12 cellular contexts compared by ENCODE assay signal in genomic region chr11:14544611-14545010, GRCh38. TPM values are rescaled to one million over a fixed set of nuclear protein-coding genes. Genes with fewer than 3 reads are reported as not detected.
A peak's percentile ranks its signal among the peaks of the same experiment; 100 is the strongest.
DNase-seq lines count a peak whose midpoint lies in the region; ATAC-seq, FAIRE-seq and TF ChIP-seq lines count a peak whose summit lies in the region.
"Had no signal": no experiment of that assay in that cellular context is flagged by ENCODE, and none has a peak within 500 bp of the region (broad histone marks: within the 10 kb centered on the region; RNA-seq: fewer than 3 reads in every experiment).

No MANE protein-coding gene starts in this region.

- H3K4me3 ChIP-seq in K562 (no peak overlapping the region), small intestine (ENCODE audit: low read depth in 1 of 2, low read length in 2 of 2) (no peak overlapping the region), lower leg skin (ENCODE audit: low read depth, poor library complexity, severe bottlenecking) (no peak overlapping the region), tibial artery (no peak overlapping the region)
- H3K4me3 ChIP-seq: colonic mucosa had no signal

- no peaks in the 10 kb centered on the region for H4K20me1 ChIP-seq in K562 (replicated peaks; ENCODE audit: control insufficient read depth, insufficient read depth, low read length)

- TF ChIP-seq RAD21 in K562 (CRISPR knock-in tag; conservative IDR thresholded peaks at IDR 0.05 in 1 of 2, IDR thresholded peaks at IDR 0.05 in 1 of 2): no peak

- no TSS peak for BruUV-seq in K562 (replicated peaks; lab: Mats Ljungman, UMichigan)

- H3K9me1 ChIP-seq in K562 (ENCODE audit: control insufficient read depth, insufficient read depth, low read length): no peaks in the 10 kb centered on the region

- no peak for TF ChIP-seq CTCF in K562 (IDR thresholded peaks at IDR 0.05 in 2 of 3, conservative IDR thresholded peaks at IDR 0.05 in 1 of 3; ENCODE audit: insufficient read depth in 2 of 3, low read depth in 1 of 3, low read length in 3 of 3)
- TF ChIP-seq CTCF in lower leg skin (IDR thresholded peaks at IDR 0.05): no peak
- no peak for TF ChIP-seq CTCF in tibial artery (IDR thresholded peaks at IDR 0.05)

- peak overlapping the region; percentile 7; the same call in 1 of the 2 replicates for H3K4me2 ChIP-seq in K562 (ENCODE audit: insufficient read depth, low read length)

- CTCF ChIA-PET in K562 (lab: Yijun Ruan, JAX; ENCODE audit: low intra/inter-chr PET ratio): no interaction called here

- H3K4me1 ChIP-seq in K562 (replicated peaks in 1 of 2; ENCODE audit: control insufficient read depth in 2 of 2, insufficient read depth in 2 of 2, low read length in 2 of 2) (peaks cover 0 to 13% of the 10 kb centered on the region in 2 experiments; a peak in 3 of 5 replicates), small intestine (ENCODE audit: control insufficient read depth in 2 of 2, insufficient read depth in 1 of 2, low read depth in 1 of 2, low read length in 1 of 2) (no peaks in the 10 kb centered on the region), tibial artery (no peaks in the 10 kb centered on the region)

- TF ChIP-seq EP300 in K562 (IDR thresholded peaks at IDR 0.05; ENCODE audit: low read length): no peak

- H3K36me3 ChIP-seq in K562 (ENCODE audit: control insufficient read depth, insufficient read depth, low read length) (peaks cover 5% of the 10 kb centered on the region; the same call in 2 of the 3 replicates), small intestine (ENCODE audit: control insufficient read depth in 2 of 2, insufficient read depth in 2 of 2, low read length in 2 of 2) (no peaks in the 10 kb centered on the region), tibial artery (no peaks in the 10 kb centered on the region)
- H3K36me3 ChIP-seq: colonic mucosa had no signal

- TF ChIP-seq POLR2A in K562 (conservative IDR thresholded peaks at IDR 0.05): no peak
- no peak for TF ChIP-seq POLR2A in lower leg skin (IDR thresholded peaks at IDR 0.05)

- H3K9me3 ChIP-seq in K562 (replicated peaks; ENCODE audit: control insufficient read depth, insufficient read depth, low read depth, low read length): no peaks in the 10 kb centered on the region
- H3K9me3 ChIP-seq in small intestine (ENCODE audit: control insufficient read depth, low read depth): no peaks in the 10 kb centered on the region
- H3K9me3 ChIP-seq in tibial artery: no peaks in the 10 kb centered on the region
- H3K9me3 ChIP-seq: colonic mucosa had no signal

- 8% methylated on average over 3 of the region's 3 CpGs for WGBS in K562 (ENCODE audit: insufficient coverage, low coverage, missing lambda C conversion rate)
- 54 to 77% (median 70%) methylated on average over 3 of the region's 3 CpGs for WGBS in small intestine, 3 donors
- WGBS in lower leg skin, 2 donors: 53 to 59% methylated on average over 3 of the region's 3 CpGs

- intact Hi-C loops in K562 (cut with micrococcal nuclease) (no loop called here), lower leg skin (cut with DNase I; ENCODE audit: low total_unique reads) (no loop called here), tibial artery (cut with DNase I; ENCODE audit: low total_unique reads) (no loop called here)

- POLR2A ChIA-PET in K562 (lab: Yijun Ruan, JAX): interaction anchor here (1.0 kb wide), 1 partner anchor 23 kb away, joined by 3 read pairs; no protein-coding TSS in a partner anchor

- in situ Hi-C loops in K562 (cut with MboI): no loop called here

- H3K9ac ChIP-seq in K562 (ENCODE audit: insufficient read depth in 1 of 2, low read depth in 2 of 2, low read length in 2 of 2): no peak overlapping the region

- peaks cover 2% of the 10 kb centered on the region; the same call in 1 of the 3 replicates for H3K79me2 ChIP-seq in K562 (ENCODE audit: control insufficient read depth, insufficient read depth, low read length)

- FAIRE-seq in K562 (lab: Jason Lieb, UNC) (peak; percentile 56), small intestine (lab: Jason Lieb, UNC) (no peak)
- FAIRE-seq: G401.6, urothelium cell line had no signal

- no peaks in the 10 kb centered on the region for H3K27me3 ChIP-seq in K562 (ENCODE audit: control insufficient read depth in 2 of 2, insufficient read depth in 2 of 2, low read length in 2 of 2)
- H3K27me3 ChIP-seq in small intestine (ENCODE audit: control insufficient read depth in 2 of 2, insufficient read depth in 2 of 2, low read length in 2 of 2): no peaks in the 10 kb centered on the region
- no peaks in the 10 kb centered on the region for H3K27me3 ChIP-seq in tibial artery
- H3K27me3 ChIP-seq: colonic mucosa had no signal

- DNase-seq in GM04503 (ENCODE audit: low read depth) (peak; percentile 8), K562 (ENCODE audit: extremely low read depth in 1 of 4, low spot score in 3 of 4) (peak in 1 of 4 experiments; percentile 32), small intestine (no peak), lower leg skin (ENCODE audit: low spot score in 2 of 2) (no peak), tibial artery (no peak), NCI-H1436 treated with DMSO at 0.1 percent for 48 hours (lab: John Stamatoyannopoulos, UW) (no peak)
- DNase-seq: colonic mucosa, SHP77 treated with DMSO at 0.1 percent for 48 hours had no signal

- H2AFZ ChIP-seq in K562 (ENCODE audit: low read depth, low read length): peak overlapping the region; percentile 44; the same call in 1 of the 2 replicates

- H3K27ac ChIP-seq in K562 (ENCODE audit: extremely low read depth, low read depth, low read length) (peak overlapping the region; percentile 53; the same call in 2 of the 3 replicates), small intestine (ENCODE audit: low read depth in 1 of 2, low read length in 1 of 2) (no peak overlapping the region), tibial artery (no peak overlapping the region)
- H3K27ac ChIP-seq: colonic mucosa had no signal

- peak; percentile 80 for ATAC-seq in GM21423 (IDR thresholded peaks at IDR 0.05; ENCODE audit: unreplicated experiment)
- peak; percentile 97 for ATAC-seq in HG03469 (IDR thresholded peaks at IDR 0.05; ENCODE audit: unreplicated experiment)
- peak; percentile 52 for ATAC-seq in K562

TF ChIP-seq in K562, 482 proteins besides CTCF, POLR2A, EP300 and RAD21 (continues in another document):
- TF ChIP-seq HOMEZ (CRISPR knock-in tag; IDR thresholded peaks at IDR 0.05) (no peak), BHLHE40 (IDR thresholded peaks at IDR 0.05; ENCODE audit: low read length) (no peak), KLF10 (CRISPR knock-in tag; IDR thresholded peaks at IDR 0.05) (no peak), MAFG (tag; conservative IDR thresholded peaks at IDR 0.05) (peak; percentile 96)

RNA-seq across cellular contexts. Expression of gene PSMA1, which starts 24.4 kb away (rescaled TPM):
- total RNA-seq in K562 (2011; cell fraction: chromatin; rRNA removed; ENCODE audit: low replicate concordance): 169 and 321 TPM in 2 replicates
- 117 and 149 TPM in 2 replicates for total RNA-seq in K562 (2011; cell fraction: nucleolus; rRNA removed)
- 172 and 211 TPM in 2 replicates for total RNA-seq in K562 (2011; cell fraction: nucleoplasm; rRNA removed)
- total RNA-seq in K562 (2014; rRNA removed) (281 and 317 TPM in 2 replicates), K562 (2014; rRNA removed; fragmentation: Illumina TruSeq; extraction: Trizol) (424 and 473 TPM in 2 replicates), K562 (2015; rRNA removed; fragmentation: Illumina TruSeq; extraction: Trizol) (379 and 441 TPM in 2 replicates), K562 (2021) (284 and 295 TPM in 2 replicates), lower leg skin (100 to 1,000 TPM in 1 of 4 donors, 10 to 100 TPM in 3; 73.7 to 103 (median 86.0) TPM)
- polyA plus RNA-seq in K562 (2011; rRNA removed) (374 and 470 TPM in 2 replicates), K562 (2014; fragmentation: Illumina TruSeq; extraction: Trizol) (254 and 283 TPM in 2 replicates), K562 (2014; fragmentation: Nextera tagmentation; extraction: Ambion mirVana) (1,000 to 10,000 TPM in 1 of 2 experiments, 100 to 1,000 TPM in 1; 820 to 1,007 TPM), K562 (2014; rRNA removed) (336 and 338 TPM in 2 replicates), small intestine (100 to 1,000 TPM; 149 to 194 (median 161) TPM)
- 169 and 312 TPM in 2 replicates for polyA plus RNA-seq in K562 (2011; cell fraction: cytosol; rRNA removed)
- 253 and 345 TPM in 2 replicates for polyA plus RNA-seq in K562 (2011; cell fraction: nucleus; rRNA removed)
- polyA plus RNA-seq in K562 (2012): 377 and 384 TPM in 2 replicates
- polyA minus RNA-seq in K562 (2011; rRNA and poly(A)+ RNA removed): 379 and 387 TPM in 2 replicates
- 127 and 156 TPM in 2 replicates for polyA minus RNA-seq in K562 (2011; cell fraction: cytosol; rRNA and poly(A)+ RNA removed)
- polyA minus RNA-seq in K562 (2011; cell fraction: nucleus; rRNA and poly(A)+ RNA removed): 110 and 145 TPM in 2 replicates

RNA-seq across cellular contexts. Expression of gene COPB1, which starts 45.0 kb away (rescaled TPM):
- 61.0 and 164 TPM in 2 replicates for total RNA-seq in K562 (2011; cell fraction: chromatin; rRNA removed; ENCODE audit: low replicate concordance)
- 48.2 and 59.1 TPM in 2 replicates for total RNA-seq in K562 (2011; cell fraction: nucleolus; rRNA removed)
- 91.1 and 154 TPM in 2 replicates for total RNA-seq in K562 (2011; cell fraction: nucleoplasm; rRNA removed)
- 71.6 and 84.9 TPM in 2 replicates for total RNA-seq in K562 (2014; rRNA removed)
- total RNA-seq in K562 (2014; rRNA removed; fragmentation: Illumina TruSeq; extraction: Trizol): 143 and 153 TPM in 2 replicates
- 119 and 125 TPM in 2 replicates for total RNA-seq in K562 (2015; rRNA removed; fragmentation: Illumina TruSeq; extraction: Trizol)
- total RNA-seq in K562 (2021): 86.5 and 90.1 TPM in 2 replicates
- 178 and 188 TPM in 2 replicates for polyA plus RNA-seq in K562 (2011; rRNA removed)
- polyA plus RNA-seq in K562 (2011; cell fraction: cytosol; rRNA removed): 41.3 and 73.4 TPM in 2 replicates
- 62.8 and 93.7 TPM in 2 replicates for polyA plus RNA-seq in K562 (2011; cell fraction: nucleus; rRNA removed)
- 78.4 and 119 TPM in 2 replicates for polyA plus RNA-seq in K562 (2012)
- 91.1 and 91.6 TPM in 2 replicates for polyA plus RNA-seq in K562 (2014; fragmentation: Illumina TruSeq; extraction: Trizol)
- 100 to 1,000 TPM in 1 of 2 experiments, 10 to 100 TPM in 1; 89.6 to 111 TPM for polyA plus RNA-seq in K562 (2014; fragmentation: Nextera tagmentation; extraction: Ambion mirVana)
- 64.7 and 80.5 TPM in 2 replicates for polyA plus RNA-seq in K562 (2014; rRNA removed)
- polyA minus RNA-seq in K562 (2011; rRNA and poly(A)+ RNA removed): 185 and 240 TPM in 2 replicates
- polyA minus RNA-seq in K562 (2011; cell fraction: cytosol; rRNA and poly(A)+ RNA removed): 100 and 103 TPM in 2 replicates
- polyA minus RNA-seq in K562 (2011; cell fraction: nucleus; rRNA and poly(A)+ RNA removed): 30.6 and 78.1 TPM in 2 replicates
- 10 to 100 TPM; 66.3 to 97.5 (median 82.1) TPM for polyA plus RNA-seq in small intestine
- total RNA-seq in lower leg skin: 10 to 100 TPM; 59.8 to 74.8 (median 65.0) TPM
